Comparison of ENCODE assay signal across 37 cellular contexts in the genomic region with DNA sequence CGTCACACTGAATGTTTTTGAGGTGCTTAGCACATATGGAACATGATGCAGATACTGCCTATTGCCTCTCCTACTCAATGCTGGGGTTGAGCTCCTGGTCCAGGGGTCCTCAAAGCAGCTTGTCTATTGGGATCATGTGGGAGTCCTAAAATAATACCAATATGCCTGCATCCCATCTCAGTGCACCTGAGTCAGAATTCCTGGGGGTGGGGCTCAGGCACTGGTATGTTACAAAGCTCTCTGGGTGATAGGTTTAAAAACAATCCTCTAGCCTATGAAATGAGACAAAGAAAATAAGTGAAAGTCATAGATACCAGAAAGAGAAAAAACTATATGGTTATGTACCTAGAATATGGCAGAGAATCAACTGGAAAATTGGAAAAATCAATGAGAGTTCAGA.
"Had no signal": no experiment of that assay in that cellular context is flagged by ENCODE, and none has a peak within 500 bp of the region (broad histone marks: within the 10 kb centered on the region; RNA-seq: fewer than 3 reads in every experiment).

No MANE protein-coding gene starts in this region.

- H3K4me1 Mint-ChIP-seq: activated B cell treated with CpG ODN at 0.5 μM for 24 hours; activated CD4-positive, alpha-beta T cell treated with anti-CD3 and anti-CD28 coated beads, Interleukin-2, amount 10 ng/mL, durations not matched to agents 24 days and 14 days; activated naive CD8-positive, alpha-beta T cell treated with anti-CD3 and anti-CD28 coated beads for 36 hours; activated T-helper 17 cell treated with anti-CD3 and anti-CD28 coated beads, Interleukin-2, amount 50 U/mL, for 72 hours; central memory CD8-positive, alpha-beta T cell; T-cell; T-helper 17 cell had no signal

- H3K36me3 Mint-ChIP-seq: activated CD4-positive, alpha-beta memory T cell treated with anti-CD3 and anti-CD28 coated beads for 36 hours; activated naive CD4-positive, alpha-beta T cell treated with anti-CD3 and anti-CD28 coated beads, Interleukin-2, amount 50 U/mL, for 72 hours; activated naive CD8-positive, alpha-beta T cell treated with anti-CD3 and anti-CD28 coated beads for 36 hours; T-cell had no signal

- H3K27ac ChIP-seq: adrenal gland, body of pancreas, brain microvascular endothelial cell, breast epithelium, WERI-Rb-1 had no signal

- H3K4me3 ChIP-seq: adrenal gland, body of pancreas, breast epithelium had no signal

- ATAC-seq: activated CD8-positive, alpha-beta T cell treated with anti-CD3 and anti-CD28 coated beads for 36 hours; activated naive CD4-positive, alpha-beta T cell treated with anti-CD3 and anti-CD28 coated beads, Interleukin-2, amount 50 U/mL, for 72 hours; activated T-cell treated with anti-CD3 and anti-CD28 coated beads, Interleukin-2, amount 50 U/mL, for 4 hours; activated T-cell treated with anti-CD3 and anti-CD28 coated beads, Interleukin-2, amount 50 U/mL, for 72 hours; activated T-helper 17 cell treated with anti-CD3 and anti-CD28 coated beads, Interleukin-2, amount 50 U/mL, for 72 hours; body of pancreas; T-cell; T-helper 17 cell had no signal

- H3K4me1 ChIP-seq: adrenal gland, body of pancreas, breast epithelium had no signal

- H3K4me3 Mint-ChIP-seq: activated B cell treated with CpG ODN at 0.5 μM for 24 hours; activated CD4-positive, alpha-beta memory T cell treated with anti-CD3 and anti-CD28 coated beads for 36 hours; activated CD4-positive, alpha-beta T cell treated with anti-CD3 and anti-CD28 coated beads, Interleukin-2, amount 10 ng/mL, durations not matched to agents 24 days and 14 days; activated CD8-positive, alpha-beta T cell treated with anti-CD3 and anti-CD28 coated beads for 36 hours; activated naive CD4-positive, alpha-beta T cell treated with anti-CD3 and anti-CD28 coated beads for 36 hours; activated naive CD8-positive, alpha-beta T cell treated with anti-CD3 and anti-CD28 coated beads for 36 hours; activated T-cell treated with anti-CD3 and anti-CD28 coated beads, Interleukin-2, amount 50 U/mL, for 4 hours; activated T-cell treated with anti-CD3 and anti-CD28 coated beads, Interleukin-2, amount 50 U/mL, for 72 hours; activated T-helper 1 cell treated with anti-CD3 and anti-CD28 coated beads, Interleukin-12 subunit alpha, Interleukin-12 subunit beta, Interleukin-2, Interleukin-4 antibody, amounts not matched to agents 30 ng/mL and 10 ng/mL and 1 ng/mL, durations not matched to agents 14 hours and 24 hours and 36 hours; activated T-helper 17 cell treated with anti-CD3 and anti-CD28 coated beads, Interleukin-2, amount 50 U/mL, for 72 hours; central memory CD8-positive, alpha-beta T cell; T-cell; T-helper 17 cell had no signal

- H3K27me3 ChIP-seq: adrenal gland, body of pancreas, brain microvascular endothelial cell, breast epithelium had no signal

- FAIRE-seq: astrocyte, TTC549 had no signal

- H3K9me3 Mint-ChIP-seq: activated CD4-positive, alpha-beta memory T cell treated with anti-CD3 and anti-CD28 coated beads for 36 hours; activated CD4-positive, alpha-beta T cell treated with anti-CD3 and anti-CD28 coated beads, Interleukin-2, amount 10 ng/mL, durations not matched to agents 24 days and 14 days; activated CD8-positive, alpha-beta T cell treated with anti-CD3 and anti-CD28 coated beads for 36 hours; activated naive CD4-positive, alpha-beta T cell treated with anti-CD3 and anti-CD28 coated beads for 36 hours; activated naive CD4-positive, alpha-beta T cell treated with anti-CD3 and anti-CD28 coated beads, Interleukin-2, amount 50 U/mL, for 72 hours; activated naive CD8-positive, alpha-beta T cell treated with anti-CD3 and anti-CD28 coated beads for 36 hours; activated T-cell treated with anti-CD3 and anti-CD28 coated beads, Interleukin-2, amount 50 U/mL, for 4 hours; activated T-cell treated with anti-CD3 and anti-CD28 coated beads, Interleukin-2, amount 50 U/mL, for 72 hours; activated T-helper 1 cell treated with anti-CD3 and anti-CD28 coated beads, Interleukin-12 subunit alpha, Interleukin-12 subunit beta, Interleukin-2, Interleukin-4 antibody, amounts not matched to agents 30 ng/mL and 10 ng/mL and 1 ng/mL, durations not matched to agents 14 hours and 24 hours and 36 hours; activated T-helper 17 cell treated with anti-CD3 and anti-CD28 coated beads, Interleukin-2, amount 50 U/mL, for 72 hours; central memory CD8-positive, alpha-beta T cell; T-cell had no signal

- H3K36me3 ChIP-seq: adrenal gland, brain microvascular endothelial cell, breast epithelium, WERI-Rb-1 had no signal

- H3K27ac Mint-ChIP-seq: activated B cell treated with CpG ODN at 0.5 μM for 24 hours; activated CD4-positive, alpha-beta memory T cell treated with anti-CD3 and anti-CD28 coated beads for 36 hours; activated CD4-positive, alpha-beta T cell treated with anti-CD3 and anti-CD28 coated beads, Interleukin-2, amount 10 ng/mL, durations not matched to agents 24 days and 14 days; activated CD8-positive, alpha-beta T cell treated with anti-CD3 and anti-CD28 coated beads for 36 hours; activated naive CD4-positive, alpha-beta T cell treated with anti-CD3 and anti-CD28 coated beads for 36 hours; activated naive CD4-positive, alpha-beta T cell treated with anti-CD3 and anti-CD28 coated beads, Interleukin-2, amount 50 U/mL, for 72 hours; activated naive CD8-positive, alpha-beta T cell treated with anti-CD3 and anti-CD28 coated beads for 36 hours; activated T-cell treated with anti-CD3 and anti-CD28 coated beads, Interleukin-2, amount 50 U/mL, for 72 hours; activated T-helper 1 cell treated with anti-CD3 and anti-CD28 coated beads, Interleukin-12 subunit alpha, Interleukin-12 subunit beta, Interleukin-2, Interleukin-4 antibody, amounts not matched to agents 30 ng/mL and 10 ng/mL and 1 ng/mL, durations not matched to agents 14 hours and 24 hours and 36 hours; activated T-helper 17 cell treated with anti-CD3 and anti-CD28 coated beads, Interleukin-2, amount 50 U/mL, for 72 hours; T-cell; T-helper 17 cell had no signal

- DNase-seq: activated B cell treated with CpG ODN at 0.5 μM for 24 hours; activated CD4-positive, alpha-beta memory T cell treated with anti-CD3 and anti-CD28 coated beads for 36 hours; activated CD4-positive, alpha-beta T cell treated with anti-CD3 and anti-CD28 coated beads for 4 hours; activated CD4-positive, alpha-beta T cell treated with anti-CD3 and anti-CD28 coated beads, Interleukin-2, amount 10 ng/mL, durations not matched to agents 24 days and 14 days; activated CD4-positive, alpha-beta T cell treated with anti-CD3 and anti-CD28 coated beads, Interleukin-2, amount 50 U/mL, for 1 hour; activated CD4-positive, alpha-beta T cell treated with anti-CD3 and anti-CD28 coated beads, Interleukin-2, amount 50 U/mL, for 4 hours; activated CD4-positive, CD25-positive, alpha-beta regulatory T cell treated with anti-CD3 and anti-CD28 coated beads, Interleukin-2, amount 50 U/mL, for 72 hours; activated CD8-positive, alpha-beta memory T cell treated with anti-CD3 and anti-CD28 coated beads, Interleukin-2, amount 50 U/mL, for 4 hours; activated CD8-positive, alpha-beta T cell treated with anti-CD3 and anti-CD28 coated beads for 36 hours; activated effector memory CD4-positive, alpha-beta T cell treated with anti-CD3 and anti-CD28 coated beads, Interleukin-2, amount 50 U/mL, for 16 hours; activated gamma-delta T cell treated with Interleukin-2 at 50 U/mL for 16 hours; activated naive CD4-positive, alpha-beta T cell; activated naive CD4-positive, alpha-beta T cell treated with anti-CD3 and anti-CD28 coated beads for 36 hours; activated naive CD4-positive, alpha-beta T cell treated with anti-CD3 and anti-CD28 coated beads, Interleukin-2, amount 50 U/mL, for 16 hours; activated naive CD8-positive, alpha-beta T cell treated with anti-CD3 and anti-CD28 coated beads for 36 hours; activated T-cell treated with anti-CD3 and anti-CD28 coated beads for 4 hours; activated T-cell treated with anti-CD3 and anti-CD28 coated beads, Interleukin-2, amount 50 U/mL, for 1 hour; activated T-cell treated with anti-CD3 and anti-CD28 coated beads, Interleukin-2, amount 50 U/mL, for 4 hours; activated T-cell treated with anti-CD3 and anti-CD28 coated beads, Interleukin-2, amount 50 U/mL, for 72 hours; adrenal gland; amniotic stem cell; aorta; body of pancreas; brain microvascular endothelial cell; caudate nucleus; cerebellar nuclear complex; T-cell; T-helper 17 cell; T-helper 9 cell; WERI-Rb-1 had no signal

- H3K9me3 ChIP-seq: adrenal gland, body of pancreas, breast epithelium had no signal
